In the genomic region with DNA sequence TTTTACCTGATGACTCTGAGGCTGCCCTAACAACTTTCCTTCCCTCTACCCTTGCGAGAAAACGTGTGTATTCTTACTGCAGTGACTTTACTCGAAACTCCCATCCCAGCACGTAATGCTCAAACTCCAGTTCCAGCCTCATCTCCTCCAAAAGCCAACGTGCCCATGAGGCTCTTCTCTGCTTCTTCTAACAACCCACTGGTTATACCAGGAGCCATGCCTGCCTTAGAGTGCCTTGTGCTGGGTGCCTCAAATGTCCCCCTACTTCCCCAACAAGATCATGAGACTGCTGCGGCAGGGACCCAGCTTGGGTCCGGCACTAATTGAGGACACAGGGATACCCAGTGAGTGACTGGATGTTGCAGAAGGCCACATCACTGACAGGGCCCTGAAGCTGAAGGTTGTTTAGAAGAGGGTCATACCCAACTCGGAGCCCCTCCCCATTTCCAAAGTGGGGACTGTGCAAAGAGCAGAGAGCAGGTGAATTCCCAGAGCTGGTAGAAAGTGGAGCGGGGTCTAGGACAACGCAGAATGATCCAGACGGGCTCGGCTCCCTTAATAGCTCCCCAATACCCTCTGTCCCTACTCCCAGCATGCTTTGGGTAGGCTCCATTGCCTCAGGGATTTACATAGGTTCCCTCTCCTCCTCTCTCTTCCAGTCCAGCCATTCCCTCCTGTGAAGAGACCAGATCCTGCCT, we compare ENCODE assay signal across 1 cellular context.
A peak's percentile ranks its signal among the peaks of the same experiment; 100 is the strongest.
TF ChIP-seq lines count a peak whose summit lies in the region.

No MANE protein-coding gene starts in this region.

TF ChIP-seq in K562, 482 proteins besides CTCF, POLR2A, EP300 and RAD21 (continued from another document):
- TF ChIP-seq, protein P1, sequence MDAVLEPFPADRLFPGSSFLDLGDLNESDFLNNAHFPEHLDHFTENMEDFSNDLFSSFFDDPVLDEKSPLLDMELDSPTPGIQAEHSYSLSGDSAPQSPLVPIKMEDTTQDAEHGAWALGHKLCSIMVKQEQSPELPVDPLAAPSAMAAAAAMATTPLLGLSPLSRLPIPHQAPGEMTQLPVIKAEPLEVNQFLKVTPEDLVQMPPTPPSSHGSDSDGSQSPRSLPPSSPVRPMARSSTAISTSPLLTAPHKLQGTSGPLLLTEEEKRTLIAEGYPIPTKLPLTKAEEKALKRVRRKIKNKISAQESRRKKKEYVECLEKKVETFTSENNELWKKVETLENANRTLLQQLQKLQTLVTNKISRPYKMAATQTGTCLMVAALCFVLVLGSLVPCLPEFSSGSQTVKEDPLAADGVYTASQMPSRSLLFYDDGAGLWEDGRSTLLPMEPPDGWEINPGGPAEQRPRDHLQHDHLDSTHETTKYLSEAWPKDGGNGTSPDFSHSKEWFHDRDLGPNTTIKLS (IDR thresholded peaks at IDR 0.05; ENCODE audit: borderline replicate concordance, low read depth): no peak
- TF ChIP-seq MEIS2 (IDR thresholded peaks at IDR 0.05; ENCODE audit: partially characterized antibody): no peak
- TF ChIP-seq KLF10 (CRISPR knock-in tag; IDR thresholded peaks at IDR 0.05): no peak
- TF ChIP-seq ZNF197 (CRISPR knock-in tag; IDR thresholded peaks at IDR 0.05; ENCODE audit: low read depth): no peak
- TF ChIP-seq, protein P2, sequence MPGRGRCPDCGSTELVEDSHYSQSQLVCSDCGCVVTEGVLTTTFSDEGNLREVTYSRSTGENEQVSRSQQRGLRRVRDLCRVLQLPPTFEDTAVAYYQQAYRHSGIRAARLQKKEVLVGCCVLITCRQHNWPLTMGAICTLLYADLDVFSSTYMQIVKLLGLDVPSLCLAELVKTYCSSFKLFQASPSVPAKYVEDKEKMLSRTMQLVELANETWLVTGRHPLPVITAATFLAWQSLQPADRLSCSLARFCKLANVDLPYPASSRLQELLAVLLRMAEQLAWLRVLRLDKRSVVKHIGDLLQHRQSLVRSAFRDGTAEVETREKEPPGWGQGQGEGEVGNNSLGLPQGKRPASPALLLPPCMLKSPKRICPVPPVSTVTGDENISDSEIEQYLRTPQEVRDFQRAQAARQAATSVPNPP (IDR thresholded peaks at IDR 0.05; ENCODE audit: borderline replicate concordance, insufficient read depth, insufficient read length): no peak
- no peak for TF ChIP-seq ZFP36 (IDR thresholded peaks at IDR 0.05; ENCODE audit: low read depth, low read length, partially characterized antibody)
- TF ChIP-seq, protein P3, sequence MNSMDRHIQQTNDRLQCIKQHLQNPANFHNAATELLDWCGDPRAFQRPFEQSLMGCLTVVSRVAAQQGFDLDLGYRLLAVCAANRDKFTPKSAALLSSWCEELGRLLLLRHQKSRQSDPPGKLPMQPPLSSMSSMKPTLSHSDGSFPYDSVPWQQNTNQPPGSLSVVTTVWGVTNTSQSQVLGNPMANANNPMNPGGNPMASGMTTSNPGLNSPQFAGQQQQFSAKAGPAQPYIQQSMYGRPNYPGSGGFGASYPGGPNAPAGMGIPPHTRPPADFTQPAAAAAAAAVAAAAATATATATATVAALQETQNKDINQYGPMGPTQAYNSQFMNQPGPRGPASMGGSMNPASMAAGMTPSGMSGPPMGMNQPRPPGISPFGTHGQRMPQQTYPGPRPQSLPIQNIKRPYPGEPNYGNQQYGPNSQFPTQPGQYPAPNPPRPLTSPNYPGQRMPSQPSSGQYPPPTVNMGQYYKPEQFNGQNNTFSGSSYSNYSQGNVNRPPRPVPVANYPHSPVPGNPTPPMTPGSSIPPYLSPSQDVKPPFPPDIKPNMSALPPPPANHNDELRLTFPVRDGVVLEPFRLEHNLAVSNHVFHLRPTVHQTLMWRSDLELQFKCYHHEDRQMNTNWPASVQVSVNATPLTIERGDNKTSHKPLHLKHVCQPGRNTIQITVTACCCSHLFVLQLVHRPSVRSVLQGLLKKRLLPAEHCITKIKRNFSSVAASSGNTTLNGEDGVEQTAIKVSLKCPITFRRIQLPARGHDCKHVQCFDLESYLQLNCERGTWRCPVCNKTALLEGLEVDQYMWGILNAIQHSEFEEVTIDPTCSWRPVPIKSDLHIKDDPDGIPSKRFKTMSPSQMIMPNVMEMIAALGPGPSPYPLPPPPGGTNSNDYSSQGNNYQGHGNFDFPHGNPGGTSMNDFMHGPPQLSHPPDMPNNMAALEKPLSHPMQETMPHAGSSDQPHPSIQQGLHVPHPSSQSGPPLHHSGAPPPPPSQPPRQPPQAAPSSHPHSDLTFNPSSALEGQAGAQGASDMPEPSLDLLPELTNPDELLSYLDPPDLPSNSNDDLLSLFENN (IDR thresholded peaks at IDR 0.05; ENCODE audit: low read depth in 2 of 2, low read length in 2 of 2): 0 out of 4 replicates have a peak, but pooled peaks of 1 of the 2 experiments have one; percentile 19
- no peak for TF ChIP-seq SIRT6 (IDR thresholded peaks at IDR 0.05; ENCODE audit: low read depth, low read length)
- TF ChIP-seq, protein P4, sequence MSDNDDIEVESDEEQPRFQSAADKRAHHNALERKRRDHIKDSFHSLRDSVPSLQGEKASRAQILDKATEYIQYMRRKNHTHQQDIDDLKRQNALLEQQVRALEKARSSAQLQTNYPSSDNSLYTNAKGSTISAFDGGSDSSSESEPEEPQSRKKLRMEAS (CRISPR knock-in tag; IDR thresholded peaks at IDR 0.05): no peak
- peak; percentile 62 for TF ChIP-seq TBP (optimal IDR thresholded peaks at IDR 0.05; ENCODE audit: low read depth, low read length)
- peak; percentile 70 for TF ChIP-seq PML (IDR thresholded peaks at IDR 0.05; ENCODE audit: low read length)
- TF ChIP-seq, protein P5, sequence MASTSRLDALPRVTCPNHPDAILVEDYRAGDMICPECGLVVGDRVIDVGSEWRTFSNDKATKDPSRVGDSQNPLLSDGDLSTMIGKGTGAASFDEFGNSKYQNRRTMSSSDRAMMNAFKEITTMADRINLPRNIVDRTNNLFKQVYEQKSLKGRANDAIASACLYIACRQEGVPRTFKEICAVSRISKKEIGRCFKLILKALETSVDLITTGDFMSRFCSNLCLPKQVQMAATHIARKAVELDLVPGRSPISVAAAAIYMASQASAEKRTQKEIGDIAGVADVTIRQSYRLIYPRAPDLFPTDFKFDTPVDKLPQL (IDR thresholded peaks at IDR 0.05; ENCODE audit: extremely low read depth, insufficient read length): peak; percentile 34
